9 cellular contexts compared by ENCODE assay signal in the genomic region with DNA sequence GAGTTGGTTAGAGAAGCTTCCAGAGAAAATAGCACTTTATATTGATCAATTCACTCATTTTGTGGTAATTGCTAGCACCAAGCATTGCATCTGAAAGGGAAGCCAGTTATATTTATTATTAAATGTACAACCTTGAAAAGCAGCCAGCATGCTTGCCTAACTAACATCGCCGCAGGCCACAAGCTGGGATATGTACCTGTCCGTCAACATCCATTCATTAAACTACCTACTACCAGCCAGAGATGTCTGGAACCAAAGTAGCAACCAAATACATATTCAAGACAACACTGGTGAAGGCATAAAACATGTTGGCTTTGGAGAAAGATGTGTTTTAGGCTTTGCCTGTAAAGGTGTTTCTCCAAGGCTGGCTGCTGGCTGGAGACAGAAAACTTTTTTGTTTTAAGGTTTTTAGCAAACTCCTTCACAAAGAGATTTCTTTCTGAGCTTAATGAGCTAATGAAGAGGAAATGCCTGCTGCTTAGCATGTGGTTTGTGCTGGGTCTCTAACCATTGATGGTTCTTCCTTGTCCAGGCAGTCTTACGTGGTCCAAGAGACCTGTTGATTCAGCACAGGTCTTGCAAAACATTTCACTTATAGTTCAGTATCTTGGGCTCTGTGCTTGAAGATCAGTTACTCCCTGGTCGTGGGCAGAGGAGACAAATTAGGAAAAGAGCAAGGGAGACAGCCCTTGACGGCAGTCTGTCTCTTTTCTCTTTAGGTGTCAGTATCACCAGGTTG. TPM values are rescaled to one million over a fixed set of nuclear protein-coding genes. Genes with fewer than 3 reads are reported as not detected.
DNase-seq lines count a peak whose midpoint lies in the region; ATAC-seq and TF ChIP-seq lines count a peak whose summit lies in the region.
"Had no signal": no experiment of that assay in that cellular context is flagged by ENCODE, and none has a peak within 500 bp of the region (broad histone marks: within the 10 kb centered on the region; RNA-seq: fewer than 3 reads in every experiment).

No MANE protein-coding gene starts in this region.

- H3K36me3 ChIP-seq in left ventricle myocardium inferior, result peaks cover 28% of the 10 kb centered on the region
- H3K36me3 ChIP-seq in ascending aorta, result peaks cover 17 to 42% of the 10 kb centered on the region in 2 donors
- H3K36me3 ChIP-seq in right lobe of liver, result peaks cover 0 to 3% (median 0%) of the 10 kb centered on the region in 4 donors
- peaks cover 18% of the 10 kb centered on the region for H3K36me3 ChIP-seq in upper lobe of right lung

- TF ChIP-seq CTCF in left ventricle myocardium inferior (IDR thresholded peaks at IDR 0.05; ENCODE audit: borderline replicate concordance) (no peak), ascending aorta (IDR thresholded peaks at IDR 0.05) (no peak), right lobe of liver (IDR thresholded peaks at IDR 0.05) (no peak), upper lobe of right lung (IDR thresholded peaks at IDR 0.05) (no peak), GM13976 (IDR thresholded peaks at IDR 0.05; ENCODE audit: borderline replicate concordance, control extremely low read depth, extremely low read depth, insufficient read depth, missing control alignments) (no peak)

- H3K27ac ChIP-seq in left ventricle myocardium inferior (replicated peaks) (peak overlapping the region; percentile 96), ascending aorta (peak overlapping the region; percentile 71 to 80), right lobe of liver (peak overlapping the region in 2 of 3 donors; percentile 22 to 26), upper lobe of right lung (peak overlapping the region; percentile 80)

- no peak for DNase-seq in left ventricle myocardium inferior
- DNase-seq in left cardiac atrium, result no peak
- no peak for DNase-seq in ascending aorta (ENCODE audit: low spot score in 2 of 2)
- no peak for DNase-seq in right lobe of liver
- DNase-seq in upper lobe of right lung, result no peak
- DNase-seq in SIG-M5 (lab: John Stamatoyannopoulos, UW), result no peak
- no peak for DNase-seq in GM13976 (ENCODE audit: low spot score)
- no peak for DNase-seq in Kasumi-1 (lab: John Stamatoyannopoulos, UW)
- DNase-seq: caudate nucleus had no signal

- H3K4me1 ChIP-seq in left ventricle myocardium inferior (peaks cover 90% of the 10 kb centered on the region), ascending aorta (peaks cover 12 to 49% of the 10 kb centered on the region in 2 donors), right lobe of liver (peaks cover 0 to 52% (median 5%) of the 10 kb centered on the region in 4 donors), upper lobe of right lung (peaks cover 62% of the 10 kb centered on the region)

- H3K4me3 ChIP-seq in left ventricle myocardium inferior (peak overlapping the region; percentile 78), ascending aorta (peak overlapping the region; percentile 14 to 23), right lobe of liver (no peak overlapping the region), upper lobe of right lung (peak overlapping the region; percentile 2)

- WGBS in right lobe of liver (ENCODE audit: insufficient coverage, low coverage, low lambda C conversion rate, missing lambda C conversion rate), result 52% methylated on average over 6 of the region's 6 CpGs

- no peak for TF ChIP-seq POLR2A in right lobe of liver (IDR thresholded peaks at IDR 0.05)

- in situ Hi-C loops in GM13976 (cut with MboI; ENCODE audit: low sequenced_read_pairs, unreplicated experiment), result no loop called here

- H3K9me3 ChIP-seq in left ventricle myocardium inferior (replicated peaks) (no peaks in the 10 kb centered on the region), ascending aorta (no peaks in the 10 kb centered on the region), right lobe of liver (no peaks in the 10 kb centered on the region), upper lobe of right lung (no peaks in the 10 kb centered on the region)

- ATAC-seq in left cardiac atrium (no peak), right lobe of liver (no peak), upper lobe of right lung (no peak)

- peaks cover 6% of the 10 kb centered on the region for H3K27me3 ChIP-seq in left ventricle myocardium inferior (ENCODE audit: low read depth)
- no peaks in the 10 kb centered on the region for H3K27me3 ChIP-seq in ascending aorta
- no peaks in the 10 kb centered on the region for H3K27me3 ChIP-seq in right lobe of liver
- H3K27me3 ChIP-seq in upper lobe of right lung, result no peaks in the 10 kb centered on the region

- intact Hi-C loops in left ventricle myocardium inferior (cut with micrococcal nuclease) (no loop called here), left cardiac atrium (cut with DNase I) (no loop called here), ascending aorta (cut with DNase I) (loop anchor here (5.0 kb wide), 1 partner anchor 315 kb away; a partner anchor contains a TSS), right lobe of liver (cut with DNase I) (no loop called here), upper lobe of right lung (cut with DNase I) (no loop called here)

RNA-seq across cellular contexts. Expression of a gene that starts 3.1 kb away (rescaled TPM):
- total RNA-seq in left ventricle myocardium inferior (12.3 TPM), left cardiac atrium (10 to 100 TPM; 23.3 to 40.7 TPM), ascending aorta (94.5 TPM), right lobe of liver (10 to 100 TPM; 12.2 to 23.5 (median 17.7) TPM), upper lobe of right lung (68.9 TPM)

RNA-seq across cellular contexts. Expression of a gene that starts 49.5 kb away (rescaled TPM):
- total RNA-seq in left ventricle myocardium inferior, result 45.4 TPM
- 10 to 100 TPM; 30.6 to 31.5 TPM for total RNA-seq in left cardiac atrium
- 3.1 TPM for total RNA-seq in ascending aorta
- 10 to 100 TPM in 3 of 6 experiments, 1 to 10 TPM in 3; 7.9 to 11.3 (median 9.9) TPM for total RNA-seq in right lobe of liver
- 15.4 TPM for total RNA-seq in upper lobe of right lung

RNA-seq across cellular contexts. Expression of a gene that starts 51.2 kb away (rescaled TPM):
- total RNA-seq in left ventricle myocardium inferior (0.49 TPM), left cardiac atrium (1 to 10 TPM in 1 of 2 donors, under 1 TPM in 1; 0.52 to 1.4 TPM), ascending aorta (2.4 TPM), right lobe of liver (10 to 100 TPM in 3 of 6 experiments, 1 to 10 TPM in 3; 8.2 to 14.1 (median 9.5) TPM), upper lobe of right lung (13.7 TPM)

Comparison
In these comparisons a context has a peak if more than half of its experiments do, and no peak if none do; other contexts are left out.
1. H3K27ac ChIP-seq: peak in every context shown above with its lines; median percentile 96 in left ventricle myocardium inferior; 80 in upper lobe of right lung; 76 in ascending aorta; 24 in right lobe of liver.
2. H3K4me3 ChIP-seq: peak in left ventricle myocardium inferior (single experiment), ascending aorta (2 of 2) and upper lobe of right lung (single experiment); none in right lobe of liver (0 of 3).